8 cellular contexts compared by ENCODE assay signal in the genomic region with DNA sequence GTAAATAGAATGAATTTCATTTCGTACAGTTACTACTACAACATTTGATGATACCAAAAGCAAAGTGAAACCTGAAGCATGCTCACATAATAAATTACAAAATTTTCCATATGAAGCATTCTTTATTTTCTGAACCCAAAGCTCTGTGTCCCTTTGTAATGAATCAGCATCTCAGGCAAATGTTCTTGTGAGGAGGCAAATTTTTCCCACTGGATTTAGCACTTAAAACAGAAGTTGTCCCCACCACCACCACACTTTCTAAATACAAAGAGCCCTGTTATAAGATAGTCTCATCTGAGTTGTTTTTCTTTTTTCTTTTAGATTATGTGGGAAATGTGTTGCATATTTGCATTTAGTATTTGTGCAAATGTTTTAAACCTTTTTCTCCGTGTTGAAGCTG.
DNase-seq lines count a peak whose midpoint lies in the region; ATAC-seq and TF ChIP-seq lines count a peak whose summit lies in the region.

No MANE protein-coding gene starts in this region.

- H3K36me3 ChIP-seq in GM06990 (ENCODE audit: control insufficient read depth, insufficient read depth, low read length) = no peaks in the 10 kb centered on the region

- ATAC-seq in HG03520 (IDR thresholded peaks at IDR 0.05; ENCODE audit: unreplicated experiment) (no peak), HG02938 (IDR thresholded peaks at IDR 0.05; ENCODE audit: unreplicated experiment) (no peak), HG02981 (IDR thresholded peaks at IDR 0.05; ENCODE audit: unreplicated experiment) (no peak)

- DNase-seq in GM06990 (ENCODE audit: extremely low read depth, insufficient read length) (no peak), KBM-7 (peak; percentile 18), caudate nucleus (lab: John Stamatoyannopoulos, UW) (no peak), midbrain (lab: John Stamatoyannopoulos, UW) (peak; percentile 53)
- DNase-seq in effector CD8-positive, alpha-beta T cell (lab: John Stamatoyannopoulos, UW) = no peak

- in situ Hi-C loops in KBM-7 (cut with MboI; ENCODE audit: low pct_unique_long_range_greater_than_20kb, low sequenced_read_pairs) = loop anchor here (25.0 kb wide), 3 partner anchors 182 to 657 kb away; partner anchors contain the start of genes BDH2, SLC9B1 and SLC9B2

- H3K4me3 ChIP-seq in GM06990 (replicated peaks; ENCODE audit: low read depth, low read length) = peak overlapping the region; percentile 64

- no peak for TF ChIP-seq CTCF in GM06990 (IDR thresholded peaks at IDR 0.05; ENCODE audit: insufficient read depth, low read length, poor library complexity, severe bottlenecking)

- H3K27me3 ChIP-seq in GM06990 (replicated peaks; ENCODE audit: control insufficient read depth, insufficient read depth, low read length) = no peaks in the 10 kb centered on the region

- H3K27ac ChIP-seq in caudate nucleus (ENCODE audit: low read depth, low read length) = peak overlapping the region; percentile 36

Comparison
In these comparisons a context has a peak if more than half of its experiments do, and no peak if none do; other contexts are left out.
1. DNase-seq: peak in KBM-7 (single experiment) and midbrain (single experiment); none in GM06990 (single experiment), caudate nucleus (0 of 61) and effector CD8-positive, alpha-beta T cell (single experiment).